Comparison of ENCODE assay signal across 15 cellular contexts in genomic region chr9:109560470-109561132, GRCh38.
DNase-seq lines count a peak whose midpoint lies in the region; ATAC-seq, FAIRE-seq and TF ChIP-seq lines count a peak whose summit lies in the region.
"Had no signal": no experiment of that assay in that cellular context is flagged by ENCODE, and none has a peak within 500 bp of the region (broad histone marks: within the 10 kb centered on the region; RNA-seq: fewer than 3 reads in every experiment).

No MANE protein-coding gene starts in this region.

- peak; percentile 32 to 49 for TF ChIP-seq CTCF in mammary epithelial cell (conservative IDR thresholded peaks at IDR 0.05 in 1 of 2, IDR thresholded peaks at IDR 0.05 in 1 of 2; ENCODE audit: extremely low read depth in 1 of 2, insufficient read depth in 1 of 2, low read depth in 1 of 2, low read length in 2 of 2)
- TF ChIP-seq CTCF in HepG2 (CRISPR knock-in tag; IDR thresholded peaks at IDR 0.05) = peak; percentile 51

- H3K27me3 ChIP-seq in mammary epithelial cell (ENCODE audit: insufficient read depth, low read length) (no peaks in the 10 kb centered on the region), HepG2 (ENCODE audit: control insufficient read depth in 1 of 2, insufficient read depth in 2 of 2, low read length in 2 of 2) (peaks cover 0 to 1% of the 10 kb centered on the region in 2 experiments; a peak in 2 of 5 replicates)
- H3K27me3 ChIP-seq: BLaER1 had no signal

- no peaks in the 10 kb centered on the region for H3K9me3 ChIP-seq in mammary epithelial cell (replicated peaks; ENCODE audit: insufficient read depth, low read length)
- no peaks in the 10 kb centered on the region for H3K9me3 ChIP-seq in HepG2 (ENCODE audit: low read length)
- H3K9me3 ChIP-seq: BLaER1 had no signal

- peaks cover 24% of the 10 kb centered on the region for H3K4me1 ChIP-seq in mammary epithelial cell (ENCODE audit: insufficient read depth, low read length)
- H3K4me1 ChIP-seq in HepG2 (ENCODE audit: insufficient read depth, low read length) = no peaks in the 10 kb centered on the region
- H3K4me1 ChIP-seq: parathyroid adenoma had no signal

- no peaks in the 10 kb centered on the region for H3K36me3 ChIP-seq in mammary epithelial cell (ENCODE audit: insufficient read depth, low read length)
- no peaks in the 10 kb centered on the region for H3K36me3 ChIP-seq in HepG2 (replicated peaks in 1 of 2; ENCODE audit: control insufficient read depth in 1 of 2, insufficient read depth in 2 of 2, low read length in 2 of 2)
- H3K36me3 ChIP-seq: BLaER1 had no signal

- H3K79me2 ChIP-seq in mammary epithelial cell (ENCODE audit: insufficient read depth, low read length) (no peaks in the 10 kb centered on the region), HepG2 (ENCODE audit: insufficient read depth, low read length) (no peaks in the 10 kb centered on the region)
- H3K79me2 ChIP-seq: parathyroid adenoma had no signal

- TF ChIP-seq POLR2A in HepG2 (IDR thresholded peaks at IDR 0.05; ENCODE audit: insufficient read depth in 1 of 2, low read depth in 2 of 2, low read length in 2 of 2) = no peak

- TF ChIP-seq RAD21 in Ishikawa (IDR thresholded peaks at IDR 0.05; ENCODE audit: low read depth) (0 out of 2 replicates have a peak, but pooled peaks have one; percentile 6), HepG2 (CRISPR knock-in tag; IDR thresholded peaks at IDR 0.05) (no peak)

- DNase-seq in ELF-1 (ENCODE audit: low read depth, low spot score) (peak; percentile 94), mammary epithelial cell (no peak), HepG2 (ENCODE audit: low spot score) (peak; percentile 16), KG1 (lab: John Stamatoyannopoulos, UW) (no peak)
- DNase-seq in stimulated activated CD4-positive, alpha-beta T cell treated with anti-CD3 and anti-CD28 coated beads, Interleukin-2, amount 100 ng/mL, for 48 hours = no peak
- DNase-seq in activated CD8-positive, alpha-beta memory T cell treated with anti-CD3 and anti-CD28 coated beads for 24 hours = no peak
- DNase-seq: effector CD8-positive, alpha-beta T cell; GDM1; GM23248; stimulated activated CD4-positive, alpha-beta T cell treated with anti-CD3 and anti-CD28 coated beads, Interleukin-2, amount 100 ng/mL, for 24 hours; stimulated activated naive CD4-positive, alpha-beta T cell had no signal

- in situ Hi-C loops in mammary epithelial cell (cut with MboI; ENCODE audit: low sequenced_read_pairs in 2 of 2) (loop anchor here in 1 of 2 donors (25.0 kb wide), 1 partner anchor 502 kb away; no protein-coding TSS in a partner anchor), HepG2 (cut with HindIII; ENCODE audit: extremely low pct_ligation_motif_present, low pct_unique_long_range_greater_than_20kb) (no loop called here)

- H3K4me3 ChIP-seq in mammary epithelial cell (replicated peaks in 1 of 3; ENCODE audit: insufficient read depth in 1 of 3, low read depth in 2 of 3, low read length in 3 of 3) (no peak overlapping the region), HepG2 (replicated peaks in 1 of 3; ENCODE audit: insufficient read depth in 1 of 3, low read depth in 2 of 3, low read length in 3 of 3) (no peak overlapping the region)
- H3K4me3 ChIP-seq: BLaER1, GM23248 had no signal

- H3K4me2 ChIP-seq in mammary epithelial cell (ENCODE audit: insufficient read depth, low read depth, low read length) (no peak overlapping the region), HepG2 (ENCODE audit: low read depth, low read length) (no peak overlapping the region)
- H3K4me2 ChIP-seq: BLaER1 had no signal

- CTCF ChIA-PET in mammary epithelial cell (lab: Charles Lee; ENCODE audit: low non-redundant PET) = no interaction called here
- CTCF ChIA-PET in HepG2 (lab: Yijun Ruan, JAX; ENCODE audit: low intra/inter-chr PET ratio, low total read pairs) = interaction anchor here (0.8 kb wide), 1 partner anchor 120 kb away, joined by 3 read pairs; no protein-coding TSS in a partner anchor

- H3K9ac ChIP-seq in mammary epithelial cell (ENCODE audit: insufficient read depth, low read length) = no peak overlapping the region
- H3K9ac ChIP-seq in HepG2 (ENCODE audit: insufficient read depth, low read depth, low read length) = no peak overlapping the region
- H3K9ac ChIP-seq: BLaER1, GM23248, parathyroid adenoma had no signal

- whole genome bisulfite sequencing in mammary epithelial cell (ENCODE audit: low coverage, missing lambda C conversion rate) = 63% methylated on average over 8 of the region's 9 CpGs
- WGBS in HepG2 (ENCODE audit: low lambda C conversion rate) = 51% methylated on average over 9 of the region's 9 CpGs

- dilution Hi-C loops in mammary epithelial cell (cut with HindIII; ENCODE audit: low sequenced_read_pairs) = no loop called here

- peak; percentile 80 for FAIRE-seq in HepG2 (lab: Jason Lieb, UNC)

- H3K27ac ChIP-seq in mammary epithelial cell (ENCODE audit: insufficient read depth, low read depth, low read length) (no peak overlapping the region), HepG2 (ENCODE audit: extremely low read length, insufficient read depth, low read length) (no peak overlapping the region)
- H3K27ac ChIP-seq: BLaER1, GM23248, parathyroid adenoma had no signal

- POLR2A ChIA-PET in HepG2 (lab: Yijun Ruan, JAX) = no interaction called here

- H2AFZ ChIP-seq in mammary epithelial cell (ENCODE audit: low read depth, low read length) (peak overlapping the region; percentile 74), HepG2 (ENCODE audit: low read length) (no peak overlapping the region)
- H2AFZ ChIP-seq: GM23248, parathyroid adenoma had no signal

- TF ChIP-seq EP300 in Ishikawa (IDR thresholded peaks at IDR 0.05; ENCODE audit: borderline replicate concordance) (no peak), HepG2 (IDR thresholded peaks at IDR 0.05; ENCODE audit: low read depth in 2 of 2, low read length in 2 of 2) (no peak), HepG2 (CRISPR knock-in tag; IDR thresholded peaks at IDR 0.05; ENCODE audit: borderline replicate concordance) (no peak)

- BruUV-seq in mammary epithelial cell (replicated peaks; lab: Mats Ljungman, UMichigan) (no TSS peak), HepG2 (replicated peaks; lab: Mats Ljungman, UMichigan) (no TSS peak)

- intact Hi-C loops in mammary epithelial cell (cut with micrococcal nuclease) (loop anchor here (1.0 kb wide), 2 partner anchors 40 to 120 kb away; no protein-coding TSS in a partner anchor), HepG2 (cut with micrococcal nuclease; ENCODE audit: unreplicated experiment) (loop anchor here (1.0 kb wide), 1 partner anchor 120 kb away; no protein-coding TSS in a partner anchor)

- ATAC-seq in HepG2 (peak; percentile 96), GM19328 (IDR thresholded peaks at IDR 0.05; ENCODE audit: unreplicated experiment) (no peak)

- H4K20me1 ChIP-seq in mammary epithelial cell (ENCODE audit: insufficient read depth, low read length) (no peaks in the 10 kb centered on the region), HepG2 (ENCODE audit: insufficient read depth, low read length) (no peaks in the 10 kb centered on the region)
- H4K20me1 ChIP-seq: BLaER1 had no signal

TF ChIP-seq in Ishikawa, 13 proteins besides CTCF, POLR2A, EP300 and RAD21:
- TF ChIP-seq TCF12 (IDR thresholded peaks at IDR 0.05; ENCODE audit: low read depth) (no peak), TEAD4 (IDR thresholded peaks at IDR 0.05) (no peak)
TF ChIP-seq in Ishikawa: peak in this region for 0.

TF ChIP-seq in HepG2, 621 proteins besides CTCF, POLR2A, EP300 and RAD21 (continues in another document):
- TF ChIP-seq, protein P1, sequence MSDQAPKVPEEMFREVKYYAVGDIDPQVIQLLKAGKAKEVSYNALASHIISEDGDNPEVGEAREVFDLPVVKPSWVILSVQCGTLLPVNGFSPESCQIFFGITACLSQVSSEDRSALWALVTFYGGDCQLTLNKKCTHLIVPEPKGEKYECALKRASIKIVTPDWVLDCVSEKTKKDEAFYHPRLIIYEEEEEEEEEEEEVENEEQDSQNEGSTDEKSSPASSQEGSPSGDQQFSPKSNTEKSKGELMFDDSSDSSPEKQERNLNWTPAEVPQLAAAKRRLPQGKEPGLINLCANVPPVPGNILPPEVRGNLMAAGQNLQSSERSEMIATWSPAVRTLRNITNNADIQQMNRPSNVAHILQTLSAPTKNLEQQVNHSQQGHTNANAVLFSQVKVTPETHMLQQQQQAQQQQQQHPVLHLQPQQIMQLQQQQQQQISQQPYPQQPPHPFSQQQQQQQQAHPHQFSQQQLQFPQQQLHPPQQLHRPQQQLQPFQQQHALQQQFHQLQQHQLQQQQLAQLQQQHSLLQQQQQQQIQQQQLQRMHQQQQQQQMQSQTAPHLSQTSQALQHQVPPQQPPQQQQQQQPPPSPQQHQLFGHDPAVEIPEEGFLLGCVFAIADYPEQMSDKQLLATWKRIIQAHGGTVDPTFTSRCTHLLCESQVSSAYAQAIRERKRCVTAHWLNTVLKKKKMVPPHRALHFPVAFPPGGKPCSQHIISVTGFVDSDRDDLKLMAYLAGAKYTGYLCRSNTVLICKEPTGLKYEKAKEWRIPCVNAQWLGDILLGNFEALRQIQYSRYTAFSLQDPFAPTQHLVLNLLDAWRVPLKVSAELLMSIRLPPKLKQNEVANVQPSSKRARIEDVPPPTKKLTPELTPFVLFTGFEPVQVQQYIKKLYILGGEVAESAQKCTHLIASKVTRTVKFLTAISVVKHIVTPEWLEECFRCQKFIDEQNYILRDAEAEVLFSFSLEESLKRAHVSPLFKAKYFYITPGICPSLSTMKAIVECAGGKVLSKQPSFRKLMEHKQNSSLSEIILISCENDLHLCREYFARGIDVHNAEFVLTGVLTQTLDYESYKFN (CRISPR knock-in tag; conservative IDR thresholded peaks at IDR 0.05) = no peak
- TF ChIP-seq ZNF354B (CRISPR knock-in tag; IDR thresholded peaks at IDR 0.05) = no peak
- peak; percentile 47 for TF ChIP-seq ATF7 (IDR thresholded peaks at IDR 0.05)
- TF ChIP-seq ATF7 (CRISPR knock-in tag; IDR thresholded peaks at IDR 0.05) = no peak
- TF ChIP-seq, protein P2, sequence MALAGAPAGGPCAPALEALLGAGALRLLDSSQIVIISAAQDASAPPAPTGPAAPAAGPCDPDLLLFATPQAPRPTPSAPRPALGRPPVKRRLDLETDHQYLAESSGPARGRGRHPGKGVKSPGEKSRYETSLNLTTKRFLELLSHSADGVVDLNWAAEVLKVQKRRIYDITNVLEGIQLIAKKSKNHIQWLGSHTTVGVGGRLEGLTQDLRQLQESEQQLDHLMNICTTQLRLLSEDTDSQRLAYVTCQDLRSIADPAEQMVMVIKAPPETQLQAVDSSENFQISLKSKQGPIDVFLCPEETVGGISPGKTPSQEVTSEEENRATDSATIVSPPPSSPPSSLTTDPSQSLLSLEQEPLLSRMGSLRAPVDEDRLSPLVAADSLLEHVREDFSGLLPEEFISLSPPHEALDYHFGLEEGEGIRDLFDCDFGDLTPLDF (CRISPR knock-in tag; IDR thresholded peaks at IDR 0.05) = no peak
- TF ChIP-seq ERF (CRISPR knock-in tag; IDR thresholded peaks at IDR 0.05) = no peak
- no peak for TF ChIP-seq ZNF773 (CRISPR knock-in tag; IDR thresholded peaks at IDR 0.05; ENCODE audit: borderline replicate concordance)
- no peak for TF ChIP-seq ZFY (CRISPR knock-in tag; IDR thresholded peaks at IDR 0.05)
- no peak for TF ChIP-seq PRMT3 (CRISPR knock-in tag; IDR thresholded peaks at IDR 0.05; ENCODE audit: borderline replicate concordance, low read depth)
- peak; percentile 66 for TF ChIP-seq STAG1 (CRISPR knock-in tag; IDR thresholded peaks at IDR 0.05)
- TF ChIP-seq KMT2A (CRISPR knock-in tag; IDR thresholded peaks at IDR 0.05) = no peak
- TF ChIP-seq ZNF709 (CRISPR knock-in tag; IDR thresholded peaks at IDR 0.05) = no peak

Comparison
In these comparisons a context has a peak if more than half of its experiments do, and no peak if none do; other contexts are left out.
1. DNase-seq: peak in ELF-1 (single experiment) and HepG2 (single experiment); none in mammary epithelial cell (single experiment), KG1 (single experiment), stimulated activated CD4-positive, alpha-beta T cell treated with anti-CD3 and anti-CD28 coated beads, Interleukin-2, amount 100 ng/mL, for 48 hours (0 of 2) and activated CD8-positive, alpha-beta memory T cell treated with anti-CD3 and anti-CD28 coated beads for 24 hours (single experiment).